10 cellular contexts compared by ENCODE assay signal in the genomic region with DNA sequence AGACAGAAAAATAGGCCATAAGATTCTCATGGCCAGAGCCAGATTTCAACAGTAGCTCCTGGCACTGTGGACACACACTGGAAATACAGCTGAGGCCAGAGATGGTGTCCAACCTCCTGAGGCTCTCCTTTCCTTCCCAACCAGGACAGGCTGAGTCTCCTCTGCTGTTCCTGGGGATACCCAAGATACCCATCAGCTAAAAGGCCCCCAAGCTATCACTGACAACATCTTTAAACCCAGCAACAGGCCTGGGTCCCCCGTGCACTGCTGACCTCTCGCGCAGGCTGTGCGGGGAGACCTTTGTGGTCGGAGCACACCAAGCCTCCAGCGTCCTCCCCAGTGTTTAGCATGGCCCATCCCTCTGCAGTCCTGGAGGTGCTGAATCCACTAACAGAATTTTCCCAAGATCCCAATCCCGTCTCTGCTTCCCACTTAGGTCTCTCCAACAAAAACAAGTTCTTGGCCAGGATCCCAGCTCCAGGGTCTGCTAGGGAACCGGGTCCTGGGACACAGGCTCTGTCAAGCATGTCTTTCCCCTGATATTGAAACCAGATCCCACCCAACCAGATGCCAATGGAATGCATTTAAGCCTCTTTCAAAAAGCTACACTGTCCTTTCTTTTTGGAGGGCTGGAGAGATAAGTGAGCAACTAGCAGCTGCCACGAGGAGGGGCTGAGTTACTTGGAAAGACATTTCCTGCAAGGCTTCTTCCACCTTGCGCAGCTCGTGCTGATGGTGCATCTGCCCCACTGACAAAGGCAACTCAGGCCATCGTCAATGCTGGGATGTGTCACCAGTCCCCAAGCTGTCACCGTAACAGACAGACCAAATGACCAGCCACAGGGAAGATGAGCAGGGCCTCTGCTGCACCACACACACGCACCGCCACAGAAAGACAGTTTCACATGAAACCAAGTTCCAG.
DNase-seq lines count a peak whose midpoint lies in the region; ATAC-seq and TF ChIP-seq lines count a peak whose summit lies in the region.
"Had no signal": no experiment of that assay in that cellular context is flagged by ENCODE, and none has a peak within 500 bp of the region (broad histone marks: within the 10 kb centered on the region; RNA-seq: fewer than 3 reads in every experiment).

No MANE protein-coding gene starts in this region.

- no peaks in the 10 kb centered on the region for H3K36me3 ChIP-seq in smooth muscle cell (ENCODE audit: low read depth)

- peak overlapping the region; percentile 25 for H3K4me3 Mint-ChIP-seq in chondrocyte (ENCODE audit: unreplicated experiment)

- peak; percentile 12 for DNase-seq in NCI-H1694 treated with DMSO at 0.1 percent for 48 hours (lab: John Stamatoyannopoulos, UW)
- no peak for DNase-seq in NCI-H1694 (lab: John Stamatoyannopoulos, UW)
- DNase-seq in chondrocyte (ENCODE audit: low spot score), result no peak
- no peak for DNase-seq in smooth muscle cell (lab: John Stamatoyannopoulos, UW; ENCODE audit: unreplicated experiment)
- DNase-seq in OCI-M2 (lab: John Stamatoyannopoulos, UW; ENCODE audit: unreplicated experiment), result no peak
- DNase-seq in cortex of kidney (lab: John Stamatoyannopoulos, UW), result no peak
- DNase-seq in ecto neural progenitor cell (ENCODE audit: low spot score), result no peak

- H3K4me2 ChIP-seq in smooth muscle cell, result peak overlapping the region; percentile 66

- H3K4me1 Mint-ChIP-seq in chondrocyte (ENCODE audit: low read depth), result peaks cover 94% of the 10 kb centered on the region

- peaks cover 39% of the 10 kb centered on the region for H3F3A ChIP-seq in smooth muscle cell (ENCODE audit: low read depth)

- H3K27ac ChIP-seq in smooth muscle cell (ENCODE audit: low read depth), result peak overlapping the region; percentile 82
- H3K27ac ChIP-seq: 22Rv1, SK-N-MC had no signal

- H3K9ac ChIP-seq in smooth muscle cell (ENCODE audit: low read depth), result no peak overlapping the region

- no peaks in the 10 kb centered on the region for H3K9me3 Mint-ChIP-seq in chondrocyte (ENCODE audit: low read depth)

- peak; percentile 15 for ATAC-seq in HG03025 (IDR thresholded peaks at IDR 0.05; ENCODE audit: low FRiP score, unreplicated experiment)

- H3K27ac Mint-ChIP-seq in chondrocyte (ENCODE audit: unreplicated experiment), result peak overlapping the region; percentile 91

- TF ChIP-seq CTCF in chondrocyte (IDR thresholded peaks at IDR 0.05) (peak; percentile 46), smooth muscle cell (IDR thresholded peaks at IDR 0.05; ENCODE audit: borderline replicate concordance, insufficient read depth, poor library complexity, severe bottlenecking) (no peak)

- peaks cover 22% of the 10 kb centered on the region for H3K4me1 ChIP-seq in smooth muscle cell (ENCODE audit: low read depth)

- WGBS in smooth muscle cell (ENCODE audit: low lambda C conversion rate), result 37% methylated on average over 15 of the region's 15 CpGs

- no peaks in the 10 kb centered on the region for H3K27me3 ChIP-seq in smooth muscle cell (ENCODE audit: low read depth)

- H3K79me2 ChIP-seq in smooth muscle cell (ENCODE audit: low read depth), result peaks cover 67% of the 10 kb centered on the region

- H4K20me1 ChIP-seq in smooth muscle cell (ENCODE audit: low read depth), result peaks cover 100% of the 10 kb centered on the region

- H3K27me3 Mint-ChIP-seq in chondrocyte (ENCODE audit: low read depth), result no peaks in the 10 kb centered on the region

- no peaks in the 10 kb centered on the region for H3K36me3 Mint-ChIP-seq in chondrocyte (ENCODE audit: low read depth)

- H2AFZ ChIP-seq in smooth muscle cell (ENCODE audit: low read depth), result no peak overlapping the region

- H3K4me3 ChIP-seq in smooth muscle cell, result no peak overlapping the region
- H3K4me3 ChIP-seq: SK-N-MC had no signal

- no peaks in the 10 kb centered on the region for H3K9me3 ChIP-seq in smooth muscle cell (replicated peaks; ENCODE audit: low read depth)
